Comparison of ENCODE assay signal across 10 cellular contexts in genomic region chr13:24208314-24208713, GRCh38. TPM values are rescaled to one million over a fixed set of nuclear protein-coding genes. Genes with fewer than 3 reads are reported as not detected.
DNase-seq lines count a peak whose midpoint lies in the region; ATAC-seq and TF ChIP-seq lines count a peak whose summit lies in the region.
"Had no signal": no experiment of that assay in that cellular context is flagged by ENCODE, and none has a peak within 500 bp of the region (broad histone marks: within the 10 kb centered on the region; RNA-seq: fewer than 3 reads in every experiment).

No MANE protein-coding gene starts in this region.

- 0 to 8% methylated on average over 1 of the region's 1 CpG for WGBS in body of pancreas, 2 donors

- no peak for TF ChIP-seq POLR2A in body of pancreas (IDR thresholded peaks at IDR 0.05)

- H3K4me1 ChIP-seq in body of pancreas = peaks cover 64% of the 10 kb centered on the region

- H3K27me3 ChIP-seq in AG04450 (ENCODE audit: control insufficient read depth, insufficient read depth, low read length) (no peaks in the 10 kb centered on the region), body of pancreas (no peaks in the 10 kb centered on the region)

- no peaks in the 10 kb centered on the region for H3K36me3 ChIP-seq in body of pancreas (replicated peaks in 1 of 2; ENCODE audit: insufficient read depth in 1 of 2, low read depth in 2 of 2)

- peak; percentile 69 for DNase-seq in AG04450 (ENCODE audit: low read depth, low spot score)
- DNase-seq in HT1080 (ENCODE audit: low read depth) = peak; percentile 82
- peak in 3 of 4 donors; percentile 48 to 77 (median 74) for DNase-seq in body of pancreas
- peak; percentile 91 for DNase-seq in kidney tubule cell (ENCODE audit: low spot score)
- no peak for DNase-seq in GM19238 (ENCODE audit: insufficient read length, low spot score)
- DNase-seq in NCI-H2227 (lab: John Stamatoyannopoulos, UW; ENCODE audit: unreplicated experiment) = no peak
- DNase-seq: activated B cell treated with CpG ODN at 0.5 μM for 24 hours, Calu3 had no signal

- H3K4me3 ChIP-seq in AG04450 (ENCODE audit: low read depth, low read length) (no peak overlapping the region), body of pancreas (no peak overlapping the region)

- no peaks in the 10 kb centered on the region for H3K9me3 ChIP-seq in AG04450 (ENCODE audit: control insufficient read depth, insufficient read depth, low read length)
- H3K9me3 ChIP-seq in body of pancreas = no peaks in the 10 kb centered on the region

- CTCF ChIA-PET in AG04450 (lab: Charles Lee) = interaction anchor here (0.9 to 1.7 kb wide), 2 partner anchors 20 to 189 kb away, joined by 3 to 5 read pairs; no protein-coding TSS in a partner anchor

- intact Hi-C loops in body of pancreas (cut with DNase I) = no loop called here

- no peak for TF ChIP-seq CTCF in AG04450 (IDR thresholded peaks at IDR 0.05; ENCODE audit: low read depth, low read length)
- no peak for TF ChIP-seq CTCF in body of pancreas (IDR thresholded peaks at IDR 0.05)

- POLR2A ChIA-PET in AG04450 (lab: Yijun Ruan, JAX) = no interaction called here

- ATAC-seq in body of pancreas (peak; percentile 54), HG03432 (IDR thresholded peaks at IDR 0.05; ENCODE audit: unreplicated experiment) (no peak), HG03378 (IDR thresholded peaks at IDR 0.05; ENCODE audit: unreplicated experiment) (no peak)

- no peak overlapping the region for H3K27ac ChIP-seq in AG04450 (ENCODE audit: low read depth, low read length)
- H3K27ac ChIP-seq in body of pancreas = peak overlapping the region; percentile 30 to 71 (median 58)

RNA-seq across cellular contexts. Expression of gene SPATA13, which starts 47.8 kb away (rescaled TPM):
- polyA plus RNA-seq in AG04450 (2011; rRNA removed) = 10.5 and 12.0 TPM in 2 replicates
- 18.5 and 22.9 TPM in 2 replicates for polyA minus RNA-seq in AG04450 (2011; rRNA and poly(A)+ RNA removed)
- total RNA-seq in HT1080 (2014; rRNA removed; shearing (Covaris generic)) = 4.6 and 7.7 TPM in 2 replicates
- polyA plus RNA-seq in HT1080 (2015; cell fraction: cytosol; rRNA removed) = 1.6 and 2.5 TPM in 2 replicates
- polyA plus RNA-seq in HT1080 (2015; cell fraction: nucleus; rRNA removed) = 5.6 and 19.6 TPM in 2 replicates
- 100 to 1,000 TPM in 1 of 2 donors, 10 to 100 TPM in 1; 83.3 to 359 TPM for total RNA-seq in body of pancreas

Comparison
In these comparisons a context has a peak if more than half of its experiments do, and no peak if none do; other contexts are left out.
1. DNase-seq: peak in AG04450 (single experiment), HT1080 (single experiment), body of pancreas (3 of 4) and kidney tubule cell (single experiment); none in GM19238 (single experiment) and NCI-H2227 (single experiment).